Comparison of ENCODE assay signal across 22 cellular contexts in the genomic region with DNA sequence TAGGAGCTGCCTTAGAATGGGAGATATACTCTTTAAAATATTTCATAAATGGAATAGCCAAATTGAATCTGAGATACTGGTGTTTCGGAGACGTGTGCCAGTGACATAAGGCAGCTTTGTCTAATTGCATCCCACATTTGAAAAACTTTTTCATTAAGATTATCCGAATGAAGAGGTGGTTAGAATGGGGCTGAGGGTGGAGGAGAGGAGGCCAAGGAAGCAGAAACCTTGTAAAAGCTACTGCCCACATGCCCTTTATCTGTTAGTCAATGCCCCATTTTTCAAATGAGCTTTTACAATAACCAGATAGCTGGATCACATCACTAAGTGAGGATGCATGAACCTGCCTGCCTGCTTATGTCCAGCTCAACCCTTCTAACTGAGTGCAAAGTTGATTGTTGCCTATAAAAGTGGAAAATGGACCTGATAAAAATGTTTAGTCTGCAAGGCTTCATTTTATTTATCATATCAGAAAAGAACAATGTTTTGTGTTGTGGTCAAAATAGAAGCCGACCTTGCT.
"Had no signal": no experiment of that assay in that cellular context is flagged by ENCODE, and none has a peak within 500 bp of the region (broad histone marks: within the 10 kb centered on the region; RNA-seq: fewer than 3 reads in every experiment).

No MANE protein-coding gene starts in this region.

- DNase-seq: dorsolateral prefrontal cortex; effector CD4-positive, alpha-beta T cell; foreskin keratinocyte; kidney; mucosa of descending colon; naive B cell; right lobe of liver; small intestine; stimulated activated CD4-positive, alpha-beta T cell treated with anti-CD3 and anti-CD28 coated beads, Interleukin-12 subunit alpha, Interleukin-12 subunit beta, amount 100 ng/mL, for 4 hours; stimulated activated CD4-positive, alpha-beta T cell treated with anti-CD3 and anti-CD28 coated beads, Interleukin-1b, Interleukin-23, amount 100 ng/mL, for 48 hours; stimulated activated CD4-positive, alpha-beta T cell treated with anti-CD3 and anti-CD28 coated beads, Interleukin-4, amount 100 ng/mL, for 24 hours; stimulated activated naive CD4-positive, alpha-beta T cell treated with Interleukin-2 at 50 U/mL for 16 hours; stomach; thyroid gland; trophoblast cell had no signal

- H3K27me3 Mint-ChIP-seq: memory B cell, naive B cell, progenitor cell of endocrine pancreas had no signal

- H3K4me3 Mint-ChIP-seq: memory B cell; naive B cell; natural killer cell treated with Interleukin-12 subunit alpha and Interleukin-12 subunit beta and Interleukin-15 and Interleukin-18, amount 100 ng/mL, for 72 hours; neural crest cell; stimulated activated effector memory CD8-positive, alpha-beta T cell treated with anti-CD3 and anti-CD28 coated beads, Interleukin-12 subunit alpha, Interleukin-12 subunit beta, amount 100 ng/mL, for 72 hours had no signal

- H3K27ac Mint-ChIP-seq: memory B cell; naive B cell; natural killer cell treated with Interleukin-12 subunit alpha and Interleukin-12 subunit beta and Interleukin-15 and Interleukin-18, amount 100 ng/mL, for 72 hours; stimulated activated effector memory CD8-positive, alpha-beta T cell treated with anti-CD3 and anti-CD28 coated beads, Interleukin-12 subunit alpha, Interleukin-12 subunit beta, amount 100 ng/mL, for 72 hours had no signal

- ATAC-seq: esophagus mucosa, foreskin keratinocyte, left lobe of liver, mucosa of descending colon, right lobe of liver had no signal

- H3K36me3 Mint-ChIP-seq: naive B cell; natural killer cell treated with Interleukin-12 subunit alpha and Interleukin-12 subunit beta and Interleukin-15 and Interleukin-18, amount 100 ng/mL, for 72 hours; stimulated activated effector memory CD8-positive, alpha-beta T cell treated with anti-CD3 and anti-CD28 coated beads, Interleukin-12 subunit alpha, Interleukin-12 subunit beta, amount 100 ng/mL, for 72 hours had no signal

- H3K9me3 Mint-ChIP-seq: natural killer cell treated with Interleukin-12 subunit alpha and Interleukin-12 subunit beta and Interleukin-15 and Interleukin-18, amount 100 ng/mL, for 72 hours; neural crest cell; stimulated activated effector memory CD8-positive, alpha-beta T cell treated with anti-CD3 and anti-CD28 coated beads, Interleukin-12 subunit alpha, Interleukin-12 subunit beta, amount 100 ng/mL, for 72 hours had no signal
